In the genomic region with DNA sequence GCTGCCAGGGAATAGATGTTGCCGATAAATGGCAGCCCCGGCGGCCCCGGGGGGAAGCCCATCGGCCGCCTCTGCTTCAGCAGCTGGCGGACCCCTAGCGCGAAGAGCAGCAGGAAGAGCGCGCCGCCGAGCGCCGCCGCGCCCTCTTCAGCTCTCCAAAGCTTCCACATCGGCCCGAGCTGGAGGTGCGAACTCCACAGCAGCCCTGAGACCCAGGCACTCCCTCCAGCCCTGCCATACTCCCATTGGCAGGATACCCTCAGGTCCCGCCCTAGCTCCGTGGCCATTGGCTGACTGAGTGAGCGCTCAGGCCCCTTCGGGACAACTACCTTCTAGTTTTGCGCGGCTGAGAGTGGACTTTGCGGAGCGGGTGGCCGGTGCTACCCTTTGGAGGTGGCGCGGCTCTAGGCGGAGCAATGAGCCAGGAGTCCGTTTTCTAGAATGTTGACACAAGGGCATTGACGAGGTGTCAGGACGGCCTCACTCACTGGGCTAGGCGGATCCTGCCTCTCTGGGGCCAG, we compare ENCODE assay signal across 1 cellular context.
TF ChIP-seq lines count a peak whose summit lies in the region.

A gene with protein sequence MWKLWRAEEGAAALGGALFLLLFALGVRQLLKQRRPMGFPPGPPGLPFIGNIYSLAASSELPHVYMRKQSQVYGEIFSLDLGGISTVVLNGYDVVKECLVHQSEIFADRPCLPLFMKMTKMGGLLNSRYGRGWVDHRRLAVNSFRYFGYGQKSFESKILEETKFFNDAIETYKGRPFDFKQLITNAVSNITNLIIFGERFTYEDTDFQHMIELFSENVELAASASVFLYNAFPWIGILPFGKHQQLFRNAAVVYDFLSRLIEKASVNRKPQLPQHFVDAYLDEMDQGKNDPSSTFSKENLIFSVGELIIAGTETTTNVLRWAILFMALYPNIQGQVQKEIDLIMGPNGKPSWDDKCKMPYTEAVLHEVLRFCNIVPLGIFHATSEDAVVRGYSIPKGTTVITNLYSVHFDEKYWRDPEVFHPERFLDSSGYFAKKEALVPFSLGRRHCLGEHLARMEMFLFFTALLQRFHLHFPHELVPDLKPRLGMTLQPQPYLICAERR (minus strand): TSS at position 196 of the 521 bp plus-strand sequence. CDS start 26 bp downstream, at position 170.

TF ChIP-seq in GM23338, 12 proteins besides CTCF, POLR2A, EP300 and RAD21:
- TF ChIP-seq, protein P1, sequence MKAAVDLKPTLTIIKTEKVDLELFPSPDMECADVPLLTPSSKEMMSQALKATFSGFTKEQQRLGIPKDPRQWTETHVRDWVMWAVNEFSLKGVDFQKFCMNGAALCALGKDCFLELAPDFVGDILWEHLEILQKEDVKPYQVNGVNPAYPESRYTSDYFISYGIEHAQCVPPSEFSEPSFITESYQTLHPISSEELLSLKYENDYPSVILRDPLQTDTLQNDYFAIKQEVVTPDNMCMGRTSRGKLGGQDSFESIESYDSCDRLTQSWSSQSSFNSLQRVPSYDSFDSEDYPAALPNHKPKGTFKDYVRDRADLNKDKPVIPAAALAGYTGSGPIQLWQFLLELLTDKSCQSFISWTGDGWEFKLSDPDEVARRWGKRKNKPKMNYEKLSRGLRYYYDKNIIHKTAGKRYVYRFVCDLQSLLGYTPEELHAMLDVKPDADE (IDR thresholded peaks at IDR 0.05) = no peak
- TF ChIP-seq ZNF331 (CRISPR knock-in tag; IDR thresholded peaks at IDR 0.05; ENCODE audit: low read depth) = no peak
- TF ChIP-seq POLR2AphosphoS5 (IDR thresholded peaks at IDR 0.05; ENCODE audit: low read depth) = peak; percentile 16; the same call in 1 of the 2 replicates
